Comparison of ENCODE assay signal across 2 cellular contexts in genomic region chr2:61530365-61531148, GRCh38.
A peak's percentile ranks its signal among the peaks of the same experiment; 100 is the strongest.
TF ChIP-seq lines count a peak whose summit lies in the region.

No MANE protein-coding gene starts in this region.

TF ChIP-seq in IMR-90, 13 proteins besides CTCF, POLR2A, EP300 and RAD21:
- no peak for TF ChIP-seq MXI1 (IDR thresholded peaks at IDR 0.05; ENCODE audit: borderline replicate concordance, low read depth, low read length)
- TF ChIP-seq RFX5 (IDR thresholded peaks at IDR 0.05; ENCODE audit: low read depth, low read length), result no peak
- TF ChIP-seq BHLHE40 (IDR thresholded peaks at IDR 0.05; ENCODE audit: low read depth, low read length), result no peak
- TF ChIP-seq CHD1 (IDR thresholded peaks at IDR 0.05; ENCODE audit: low read depth, low read length), result no peak
- TF ChIP-seq, protein P1, sequence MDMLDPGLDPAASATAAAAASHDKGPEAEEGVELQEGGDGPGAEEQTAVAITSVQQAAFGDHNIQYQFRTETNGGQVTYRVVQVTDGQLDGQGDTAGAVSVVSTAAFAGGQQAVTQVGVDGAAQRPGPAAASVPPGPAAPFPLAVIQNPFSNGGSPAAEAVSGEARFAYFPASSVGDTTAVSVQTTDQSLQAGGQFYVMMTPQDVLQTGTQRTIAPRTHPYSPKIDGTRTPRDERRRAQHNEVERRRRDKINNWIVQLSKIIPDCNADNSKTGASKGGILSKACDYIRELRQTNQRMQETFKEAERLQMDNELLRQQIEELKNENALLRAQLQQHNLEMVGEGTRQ (IDR thresholded peaks at IDR 0.05; ENCODE audit: low read depth, low read length), result no peak

TF ChIP-seq in K562, 482 proteins besides CTCF, POLR2A, EP300 and RAD21:
- TF ChIP-seq, protein P2, sequence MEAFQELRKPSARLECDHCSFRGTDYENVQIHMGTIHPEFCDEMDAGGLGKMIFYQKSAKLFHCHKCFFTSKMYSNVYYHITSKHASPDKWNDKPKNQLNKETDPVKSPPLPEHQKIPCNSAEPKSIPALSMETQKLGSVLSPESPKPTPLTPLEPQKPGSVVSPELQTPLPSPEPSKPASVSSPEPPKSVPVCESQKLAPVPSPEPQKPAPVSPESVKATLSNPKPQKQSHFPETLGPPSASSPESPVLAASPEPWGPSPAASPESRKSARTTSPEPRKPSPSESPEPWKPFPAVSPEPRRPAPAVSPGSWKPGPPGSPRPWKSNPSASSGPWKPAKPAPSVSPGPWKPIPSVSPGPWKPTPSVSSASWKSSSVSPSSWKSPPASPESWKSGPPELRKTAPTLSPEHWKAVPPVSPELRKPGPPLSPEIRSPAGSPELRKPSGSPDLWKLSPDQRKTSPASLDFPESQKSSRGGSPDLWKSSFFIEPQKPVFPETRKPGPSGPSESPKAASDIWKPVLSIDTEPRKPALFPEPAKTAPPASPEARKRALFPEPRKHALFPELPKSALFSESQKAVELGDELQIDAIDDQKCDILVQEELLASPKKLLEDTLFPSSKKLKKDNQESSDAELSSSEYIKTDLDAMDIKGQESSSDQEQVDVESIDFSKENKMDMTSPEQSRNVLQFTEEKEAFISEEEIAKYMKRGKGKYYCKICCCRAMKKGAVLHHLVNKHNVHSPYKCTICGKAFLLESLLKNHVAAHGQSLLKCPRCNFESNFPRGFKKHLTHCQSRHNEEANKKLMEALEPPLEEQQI (IDR thresholded peaks at IDR 0.05), result no peak
- TF ChIP-seq RBM39 (optimal IDR thresholded peaks at IDR 0.05; ENCODE audit: low read depth, low read length) (no peak), ZNF384 (IDR thresholded peaks at IDR 0.05; ENCODE audit: low read depth, low read length) (peak; percentile 59; the same call in 1 of the 2 replicates), SMARCA5 (IDR thresholded peaks at IDR 0.05) (no peak), MEF2D (tag; conservative IDR thresholded peaks at IDR 0.05; ENCODE audit: low read depth) (0 out of 2 replicates have a peak, but pooled peaks have one; percentile 15), POLR2H (tag; IDR thresholded peaks at IDR 0.05; ENCODE audit: low read depth) (0 out of 2 replicates have a peak, but pooled peaks have one; percentile 22), MTA2 (IDR thresholded peaks at IDR 0.05; ENCODE audit: low read depth) (no peak), SRSF1 (IDR thresholded peaks at IDR 0.05; ENCODE audit: low read depth, low read length) (no peak), NR2F6 (CRISPR knock-in tag; IDR thresholded peaks at IDR 0.05) (no peak), MEF2A (IDR thresholded peaks at IDR 0.05; ENCODE audit: control insufficient read depth, low read depth, low read length) (peak; percentile 29; the same call in 1 of the 2 replicates), CC2D1A (IDR thresholded peaks at IDR 0.05) (no peak), SIRT6 (IDR thresholded peaks at IDR 0.05; ENCODE audit: low read depth, low read length) (no peak), TEAD4 (IDR thresholded peaks at IDR 0.05; ENCODE audit: low read length) (no peak), TEAD4 (CRISPR knock-in tag; IDR thresholded peaks at IDR 0.05; ENCODE audit: borderline replicate concordance) (no peak), DPF2 (IDR thresholded peaks at IDR 0.05) (no peak), RFX1 (IDR thresholded peaks at IDR 0.05) (peak; percentile 47; the same call in 1 of the 2 replicates), ZZZ3 (IDR thresholded peaks at IDR 0.05) (no peak), ZBTB43 (CRISPR knock-in tag; IDR thresholded peaks at IDR 0.05) (no peak), ZNF217 (CRISPR knock-in tag; IDR thresholded peaks at IDR 0.05) (no peak), ZNF316 (IDR thresholded peaks at IDR 0.05) (peak; percentile 21; the same call in 1 of the 2 replicates), ZFP30 (CRISPR knock-in tag; IDR thresholded peaks at IDR 0.05; ENCODE audit: borderline replicate concordance) (no peak)
- TF ChIP-seq, protein P3, sequence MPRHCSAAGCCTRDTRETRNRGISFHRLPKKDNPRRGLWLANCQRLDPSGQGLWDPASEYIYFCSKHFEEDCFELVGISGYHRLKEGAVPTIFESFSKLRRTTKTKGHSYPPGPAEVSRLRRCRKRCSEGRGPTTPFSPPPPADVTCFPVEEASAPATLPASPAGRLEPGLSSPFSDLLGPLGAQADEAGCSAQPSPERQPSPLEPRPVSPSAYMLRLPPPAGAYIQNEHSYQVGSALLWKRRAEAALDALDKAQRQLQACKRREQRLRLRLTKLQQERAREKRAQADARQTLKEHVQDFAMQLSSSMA (CRISPR knock-in tag; IDR thresholded peaks at IDR 0.05), result no peak
- TF ChIP-seq, protein P4, sequence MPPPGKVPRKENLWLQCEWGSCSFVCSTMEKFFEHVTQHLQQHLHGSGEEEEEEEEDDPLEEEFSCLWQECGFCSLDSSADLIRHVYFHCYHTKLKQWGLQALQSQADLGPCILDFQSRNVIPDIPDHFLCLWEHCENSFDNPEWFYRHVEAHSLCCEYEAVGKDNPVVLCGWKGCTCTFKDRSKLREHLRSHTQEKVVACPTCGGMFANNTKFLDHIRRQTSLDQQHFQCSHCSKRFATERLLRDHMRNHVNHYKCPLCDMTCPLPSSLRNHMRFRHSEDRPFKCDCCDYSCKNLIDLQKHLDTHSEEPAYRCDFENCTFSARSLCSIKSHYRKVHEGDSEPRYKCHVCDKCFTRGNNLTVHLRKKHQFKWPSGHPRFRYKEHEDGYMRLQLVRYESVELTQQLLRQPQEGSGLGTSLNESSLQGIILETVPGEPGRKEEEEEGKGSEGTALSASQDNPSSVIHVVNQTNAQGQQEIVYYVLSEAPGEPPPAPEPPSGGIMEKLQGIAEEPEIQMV (tag; conservative IDR thresholded peaks at IDR 0.05; ENCODE audit: low read depth), result no peak
- TF ChIP-seq, protein P5, sequence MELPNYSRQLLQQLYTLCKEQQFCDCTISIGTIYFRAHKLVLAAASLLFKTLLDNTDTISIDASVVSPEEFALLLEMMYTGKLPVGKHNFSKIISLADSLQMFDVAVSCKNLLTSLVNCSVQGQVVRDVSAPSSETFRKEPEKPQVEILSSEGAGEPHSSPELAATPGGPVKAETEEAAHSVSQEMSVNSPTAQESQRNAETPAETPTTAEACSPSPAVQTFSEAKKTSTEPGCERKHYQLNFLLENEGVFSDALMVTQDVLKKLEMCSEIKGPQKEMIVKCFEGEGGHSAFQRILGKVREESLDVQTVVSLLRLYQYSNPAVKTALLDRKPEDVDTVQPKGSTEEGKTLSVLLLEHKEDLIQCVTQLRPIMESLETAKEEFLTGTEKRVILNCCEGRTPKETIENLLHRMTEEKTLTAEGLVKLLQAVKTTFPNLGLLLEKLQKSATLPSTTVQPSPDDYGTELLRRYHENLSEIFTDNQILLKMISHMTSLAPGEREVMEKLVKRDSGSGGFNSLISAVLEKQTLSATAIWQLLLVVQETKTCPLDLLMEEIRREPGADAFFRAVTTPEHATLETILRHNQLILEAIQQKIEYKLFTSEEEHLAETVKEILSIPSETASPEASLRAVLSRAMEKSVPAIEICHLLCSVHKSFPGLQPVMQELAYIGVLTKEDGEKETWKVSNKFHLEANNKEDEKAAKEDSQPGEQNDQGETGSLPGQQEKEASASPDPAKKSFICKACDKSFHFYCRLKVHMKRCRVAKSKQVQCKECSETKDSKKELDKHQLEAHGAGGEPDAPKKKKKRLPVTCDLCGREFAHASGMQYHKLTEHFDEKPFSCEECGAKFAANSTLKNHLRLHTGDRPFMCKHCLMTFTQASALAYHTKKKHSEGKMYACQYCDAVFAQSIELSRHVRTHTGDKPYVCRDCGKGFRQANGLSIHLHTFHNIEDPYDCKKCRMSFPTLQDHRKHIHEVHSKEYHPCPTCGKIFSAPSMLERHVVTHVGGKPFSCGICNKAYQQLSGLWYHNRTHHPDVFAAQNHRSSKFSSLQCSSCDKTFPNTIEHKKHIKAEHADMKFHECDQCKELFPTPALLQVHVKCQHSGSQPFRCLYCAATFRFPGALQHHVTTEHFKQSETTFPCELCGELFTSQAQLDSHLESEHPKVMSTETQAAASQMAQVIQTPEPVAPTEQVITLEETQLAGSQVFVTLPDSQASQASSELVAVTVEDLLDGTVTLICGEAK (IDR thresholded peaks at IDR 0.05), result no peak
- TF ChIP-seq, protein P5 (CRISPR knock-in tag; IDR thresholded peaks at IDR 0.05), result no peak
- TF ChIP-seq, protein P6, sequence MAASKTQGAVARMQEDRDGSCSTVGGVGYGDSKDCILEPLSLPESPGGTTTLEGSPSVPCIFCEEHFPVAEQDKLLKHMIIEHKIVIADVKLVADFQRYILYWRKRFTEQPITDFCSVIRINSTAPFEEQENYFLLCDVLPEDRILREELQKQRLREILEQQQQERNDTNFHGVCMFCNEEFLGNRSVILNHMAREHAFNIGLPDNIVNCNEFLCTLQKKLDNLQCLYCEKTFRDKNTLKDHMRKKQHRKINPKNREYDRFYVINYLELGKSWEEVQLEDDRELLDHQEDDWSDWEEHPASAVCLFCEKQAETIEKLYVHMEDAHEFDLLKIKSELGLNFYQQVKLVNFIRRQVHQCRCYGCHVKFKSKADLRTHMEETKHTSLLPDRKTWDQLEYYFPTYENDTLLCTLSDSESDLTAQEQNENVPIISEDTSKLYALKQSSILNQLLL (CRISPR knock-in tag; IDR thresholded peaks at IDR 0.05; ENCODE audit: borderline replicate concordance), result no peak
